ENCODE assay signal across 1 cellular context in the genomic region with DNA sequence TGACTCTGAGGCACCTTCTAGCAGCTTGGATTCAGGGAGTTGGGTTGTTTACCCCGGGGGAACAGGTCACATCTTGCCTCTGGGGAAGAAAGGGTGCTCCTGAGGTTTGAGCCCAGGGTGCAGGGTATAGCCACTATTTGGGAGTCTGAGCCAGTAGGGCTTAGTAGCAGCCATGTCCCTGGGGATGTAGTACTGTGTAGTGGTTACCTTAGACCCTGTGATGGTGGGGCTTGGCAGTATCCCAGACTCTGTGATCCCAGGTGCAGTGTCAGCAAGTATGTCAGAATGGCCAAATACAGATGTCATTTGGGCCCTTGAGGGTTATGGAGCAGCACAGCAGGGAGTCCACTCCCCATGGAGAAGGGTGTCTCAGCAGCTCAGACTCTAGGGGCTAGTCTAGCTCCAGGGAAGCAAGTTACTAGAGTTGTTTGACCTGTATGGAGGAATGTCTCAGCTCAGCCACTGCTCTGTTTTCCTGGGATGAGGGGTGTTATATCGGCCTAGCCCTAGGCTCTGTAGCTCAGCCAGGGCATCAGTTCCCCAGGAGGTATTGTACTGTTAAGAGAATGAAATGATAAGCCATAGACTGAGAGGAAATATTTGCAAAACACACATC.
TF ChIP-seq lines count a peak whose summit lies in the region.

No MANE protein-coding gene starts in this region.

TF ChIP-seq in H1, 55 proteins besides CTCF, POLR2A, EP300 and RAD21:
- TF ChIP-seq BACH1 (IDR thresholded peaks at IDR 0.05; ENCODE audit: low read length) (no peak), PHF8 (conservative IDR thresholded peaks at IDR 0.05; ENCODE audit: low read depth, low read length) (no peak), GABPA (IDR thresholded peaks at IDR 0.05; ENCODE audit: borderline replicate concordance, insufficient read depth, low read length) (no peak), SAP30 (IDR thresholded peaks at IDR 0.05; ENCODE audit: insufficient read depth, insufficient replicate concordance, low read length) (no peak), NANOG (IDR thresholded peaks at IDR 0.05; ENCODE audit: insufficient read depth, low read depth, low read length, poor library complexity, severe bottlenecking) (no peak), BCL11A (IDR thresholded peaks at IDR 0.05; ENCODE audit: low read depth in 2 of 2, low read length in 2 of 2) (no peak), SRF (IDR thresholded peaks at IDR 0.05; ENCODE audit: low read depth, low read length) (no peak), RXRA (IDR thresholded peaks at IDR 0.05; ENCODE audit: insufficient read depth, low read depth, low read length) (no peak), KDM1A (IDR thresholded peaks at IDR 0.05; ENCODE audit: borderline replicate concordance, low read length) (no peak)
